In genomic region chr2:112648081-112648480, GRCh38 we compare ENCODE assay signal across 10 cellular contexts. TPM values are rescaled to one million over a fixed set of nuclear protein-coding genes. Genes with fewer than 3 reads are reported as not detected.
DNase-seq lines count a peak whose midpoint lies in the region; ATAC-seq and TF ChIP-seq lines count a peak whose summit lies in the region.
"Had no signal": no experiment of that assay in that cellular context is flagged by ENCODE, and none has a peak within 500 bp of the region (broad histone marks: within the 10 kb centered on the region; RNA-seq: fewer than 3 reads in every experiment).

No MANE protein-coding gene starts in this region.

- TF ChIP-seq EP300 in sigmoid colon (IDR thresholded peaks at IDR 0.05) = no peak

- H3K27me3 ChIP-seq in CD4-positive, alpha-beta memory T cell (ENCODE audit: insufficient read depth, low read length) = no peaks in the 10 kb centered on the region
- no peaks in the 10 kb centered on the region for H3K27me3 ChIP-seq in brain microvascular endothelial cell (replicated peaks)
- H3K27me3 ChIP-seq in naive thymus-derived CD4-positive, alpha-beta T cell (ENCODE audit: control insufficient read depth in 2 of 2, insufficient read depth in 2 of 2, low read length in 2 of 2) = no peaks in the 10 kb centered on the region
- H3K27me3 ChIP-seq in Peyer's patch = no peaks in the 10 kb centered on the region
- no peaks in the 10 kb centered on the region for H3K27me3 ChIP-seq in sigmoid colon

- TF ChIP-seq POLR2A in Peyer's patch (IDR thresholded peaks at IDR 0.05) (no peak), sigmoid colon (IDR thresholded peaks at IDR 0.05) (no peak)

- H3K4me1 Mint-ChIP-seq in CD4-positive, alpha-beta memory T cell = peaks cover 49 to 83% (median 60%) of the 10 kb centered on the region in 4 donors
- H3K4me1 Mint-ChIP-seq in naive thymus-derived CD4-positive, alpha-beta T cell = peaks cover 51 to 76% (median 74%) of the 10 kb centered on the region in 7 donors

- no peaks in the 10 kb centered on the region for H3K27me3 Mint-ChIP-seq in CD4-positive, alpha-beta memory T cell
- H3K27me3 Mint-ChIP-seq in naive thymus-derived CD4-positive, alpha-beta T cell = no peaks in the 10 kb centered on the region

- H3K9me3 Mint-ChIP-seq in CD4-positive, alpha-beta memory T cell = no peaks in the 10 kb centered on the region
- no peaks in the 10 kb centered on the region for H3K9me3 Mint-ChIP-seq in naive thymus-derived CD4-positive, alpha-beta T cell

- TF ChIP-seq CTCF in brain microvascular endothelial cell (IDR thresholded peaks at IDR 0.05; ENCODE audit: low read depth, low read length, missing control alignments) (no peak), Peyer's patch (IDR thresholded peaks at IDR 0.05) (no peak), sigmoid colon (IDR thresholded peaks at IDR 0.05) (no peak)

- no peak for ATAC-seq in naive thymus-derived CD4-positive, alpha-beta T cell
- ATAC-seq: activated CD4-positive, CD25-positive, alpha-beta regulatory T cell treated with anti-CD3 and anti-CD28 coated beads, Interleukin-2, amount 50 U/mL, for 24 hours had no signal

- peak overlapping the region in 5 of 7 donors; percentile 19 to 80 (median 48) for H3K27ac Mint-ChIP-seq in CD4-positive, alpha-beta memory T cell
- H3K27ac Mint-ChIP-seq in naive thymus-derived CD4-positive, alpha-beta T cell = peak overlapping the region in 5 of 9 donors; percentile 69 to 92 (median 79)

- peaks cover 23 to 62% of the 10 kb centered on the region in 2 donors for H3K36me3 Mint-ChIP-seq in CD4-positive, alpha-beta memory T cell
- H3K36me3 Mint-ChIP-seq in naive thymus-derived CD4-positive, alpha-beta T cell = peaks cover 10 to 52% (median 32%) of the 10 kb centered on the region in 5 donors

- peak overlapping the region in 7 of 8 donors; percentile 89 to 96 (median 92) for H3K4me3 Mint-ChIP-seq in CD4-positive, alpha-beta memory T cell
- peak overlapping the region in 9 of 10 donors; percentile 89 to 100 (median 90) for H3K4me3 Mint-ChIP-seq in naive thymus-derived CD4-positive, alpha-beta T cell

- peak overlapping the region; percentile 90 for H3K27ac ChIP-seq in CD4-positive, alpha-beta memory T cell (ENCODE audit: low read depth, low read length)
- H3K27ac ChIP-seq in KOPT-K1 (ENCODE audit: low read depth, low read length, poor library complexity, severe bottlenecking) (peak overlapping the region; percentile 99), brain microvascular endothelial cell (no peak overlapping the region), caudate nucleus (ENCODE audit: low read depth, low read length) (no peak overlapping the region), Peyer's patch (no peak overlapping the region), sigmoid colon (no peak overlapping the region)
- H3K27ac ChIP-seq in naive thymus-derived CD4-positive, alpha-beta T cell (ENCODE audit: low read depth, low read length) = peak overlapping the region; percentile 2

- intact Hi-C loops in CD4-positive, alpha-beta memory T cell (cut with micrococcal nuclease) = loop anchor here (5.0 kb wide), 1 partner anchor 44 kb away; no protein-coding TSS in a partner anchor
- intact Hi-C loops in naive thymus-derived CD4-positive, alpha-beta T cell (cut with micrococcal nuclease) = loop anchor here (5.0 to 10.0 kb wide), 4 partner anchors 166 to 1533 kb away; partner anchors contain the start of genes TTL (in 2 of the 2), PSD4 (in 1 of the 2) and ZC3H6 (in 1 of the 2)
- intact Hi-C loops in sigmoid colon (cut with DNase I) = loop anchor here (5.0 kb wide), 3 partner anchors 371 to 751 kb away; partner anchors contain the start of genes MERTK, ZC3H6 and ZC3H8

- peaks cover 69% of the 10 kb centered on the region for H3K4me1 ChIP-seq in CD4-positive, alpha-beta memory T cell (ENCODE audit: insufficient read depth, low read length)
- H3K4me1 ChIP-seq in naive thymus-derived CD4-positive, alpha-beta T cell (ENCODE audit: control insufficient read depth in 2 of 2, insufficient read depth in 2 of 2, low read length in 2 of 2) = peaks cover 34 to 47% of the 10 kb centered on the region in 2 donors
- H3K4me1 ChIP-seq in Peyer's patch = peaks cover 0 to 48% (median 5%) of the 10 kb centered on the region in 4 donors
- peaks cover 0 to 38% (median 28%) of the 10 kb centered on the region in 4 donors for H3K4me1 ChIP-seq in sigmoid colon

- CTCF ChIA-PET in CD4-positive, alpha-beta memory T cell (lab: Charles Lee; ENCODE audit: partially characterized antibody) = interaction anchor here (0.5 to 10.7 kb wide), 5 partner anchors 18 to 79 kb away, joined by 3 to 243 read pairs (median 6); no protein-coding TSS in a partner anchor
- CTCF ChIA-PET in naive thymus-derived CD4-positive, alpha-beta T cell (lab: Charles Lee) = interaction anchor here (0.8 to 5.2 kb wide), 2 partner anchors 14 to 20 kb away, joined by 3 to 87 read pairs; no protein-coding TSS in a partner anchor

- POLR2A ChIA-PET in CD4-positive, alpha-beta memory T cell (lab: Charles Lee; ENCODE audit: partially characterized antibody) = interaction anchor here (0.7 to 9.5 kb wide), 6 partner anchors 9 to 44 kb away, joined by 3 to 521 read pairs (median 10); no protein-coding TSS in a partner anchor
- POLR2A ChIA-PET in naive thymus-derived CD4-positive, alpha-beta T cell (lab: Charles Lee) = interaction anchor here (0.7 to 10.0 kb wide), 3 partner anchors 18 to 64 kb away, joined by 3 to 418 read pairs (median 8); partner anchors contain the start of gene CHCHD5

- DNase-seq in CD4-positive, alpha-beta memory T cell = no peak
- DNase-seq in brain microvascular endothelial cell (no peak), caudate nucleus (lab: John Stamatoyannopoulos, UW) (no peak), NOMO-1 (lab: John Stamatoyannopoulos, UW; ENCODE audit: unreplicated experiment in 2 of 2) (no peak), Peyer's patch (no peak), sigmoid colon (no peak)
- DNase-seq in naive thymus-derived CD4-positive, alpha-beta T cell = no peak
- DNase-seq: NCI-H345 had no signal

- peaks cover 49% of the 10 kb centered on the region for H3K36me3 ChIP-seq in CD4-positive, alpha-beta memory T cell (ENCODE audit: insufficient read depth, low read length)
- peaks cover 64% of the 10 kb centered on the region for H3K36me3 ChIP-seq in KOPT-K1 (ENCODE audit: insufficient read depth, low read length)
- H3K36me3 ChIP-seq in brain microvascular endothelial cell (replicated peaks) = peaks cover 68% of the 10 kb centered on the region
- peaks cover 9 to 44% (median 35%) of the 10 kb centered on the region in 3 experiments for H3K36me3 ChIP-seq in naive thymus-derived CD4-positive, alpha-beta T cell (ENCODE audit: control insufficient read depth in 2 of 3, insufficient read depth in 3 of 3, low read length in 3 of 3)
- H3K36me3 ChIP-seq in Peyer's patch = peaks cover 0 to 56% (median 0%) of the 10 kb centered on the region in 3 donors
- peaks cover 2 to 57% (median 12%) of the 10 kb centered on the region in 4 donors for H3K36me3 ChIP-seq in sigmoid colon

- H3K9me3 ChIP-seq in CD4-positive, alpha-beta memory T cell (ENCODE audit: control insufficient read depth in 1 of 2, low read length in 2 of 2) = no peaks in the 10 kb centered on the region
- H3K9me3 ChIP-seq in KOPT-K1 (ENCODE audit: insufficient read depth, low read length, poor library complexity, severe bottlenecking) = no peaks in the 10 kb centered on the region
- no peaks in the 10 kb centered on the region for H3K9me3 ChIP-seq in naive thymus-derived CD4-positive, alpha-beta T cell (ENCODE audit: control insufficient read depth in 2 of 3, low read length in 3 of 3)
- no peaks in the 10 kb centered on the region for H3K9me3 ChIP-seq in Peyer's patch
- no peaks in the 10 kb centered on the region for H3K9me3 ChIP-seq in sigmoid colon

- in situ Hi-C loops in brain microvascular endothelial cell (cut with HindIII; ENCODE audit: low pct_ligation_motif_present, low sequenced_read_pairs) = no loop called here

- no peak overlapping the region for H3K4me3 ChIP-seq in CD4-positive, alpha-beta memory T cell (ENCODE audit: low read length in 2 of 2)
- peak overlapping the region; percentile 97 for H3K4me3 ChIP-seq in brain microvascular endothelial cell (ENCODE audit: low read depth, low read length)
- H3K4me3 ChIP-seq in naive thymus-derived CD4-positive, alpha-beta T cell (ENCODE audit: low read length) = peak overlapping the region; percentile 18
- H3K4me3 ChIP-seq in Peyer's patch = peak overlapping the region in 2 of 4 donors; percentile 77 to 96
- no peak overlapping the region for H3K4me3 ChIP-seq in sigmoid colon

- 79 to 82% methylated on average over 2 of the region's 2 CpGs for WGBS in sigmoid colon, 2 donors

RNA-seq across cellular contexts. Expression of gene SLC20A1, which starts 2.3 kb away (rescaled TPM):
- total RNA-seq in CD4-positive, alpha-beta memory T cell = 10 to 100 TPM; 93.5 to 94.0 TPM
- polyA plus RNA-seq in CD4-positive, alpha-beta memory T cell = 10 to 100 TPM; 25.5 to 36.7 TPM
- 100 to 1,000 TPM in 3 of 5 experiments, 10 to 100 TPM in 2; 94.4 to 164 (median 120) TPM for total RNA-seq in naive thymus-derived CD4-positive, alpha-beta T cell
- 10 to 100 TPM; 32.8 to 39.3 TPM for polyA plus RNA-seq in naive thymus-derived CD4-positive, alpha-beta T cell
- total RNA-seq in Peyer's patch (100 to 1,000 TPM in 3 of 4 donors, 10 to 100 TPM in 1; 48.7 to 143 (median 122) TPM), sigmoid colon (10 to 100 TPM; 11.4 to 25.1 (median 14.3) TPM)
- 10 to 100 TPM; 18.0 to 34.9 (median 31.0) TPM for polyA plus RNA-seq in sigmoid colon

Comparison
In these comparisons a context has a peak if more than half of its experiments do, and no peak if none do; other contexts are left out.
1. H3K27ac ChIP-seq: peak in CD4-positive, alpha-beta memory T cell (single experiment), KOPT-K1 (single experiment) and naive thymus-derived CD4-positive, alpha-beta T cell (single experiment); none in brain microvascular endothelial cell (single experiment), caudate nucleus (single experiment), Peyer's patch (0 of 4) and sigmoid colon (0 of 4).
2. H3K4me3 ChIP-seq: peak in brain microvascular endothelial cell (single experiment) and naive thymus-derived CD4-positive, alpha-beta T cell (single experiment); none in CD4-positive, alpha-beta memory T cell (0 of 2) and sigmoid colon (0 of 4).